14 cellular contexts compared by ENCODE assay signal in the genomic region with DNA sequence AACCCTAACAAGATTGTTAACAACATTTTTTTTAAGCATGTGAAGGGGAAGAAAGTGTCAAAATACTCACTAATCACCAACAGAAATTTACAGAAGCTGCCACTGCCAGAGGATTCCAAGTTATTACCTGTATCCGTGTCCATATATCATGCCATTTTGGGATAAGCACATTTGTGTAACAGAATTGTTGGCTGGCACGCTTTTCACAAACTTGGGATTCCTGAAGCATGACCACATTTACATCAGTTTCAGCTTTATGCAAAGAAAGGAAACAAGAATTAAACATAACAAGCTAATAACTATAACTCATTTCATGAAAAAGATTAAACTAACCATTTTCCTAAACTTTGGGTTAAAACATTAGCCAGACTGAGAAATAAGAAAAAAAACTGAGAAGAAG. TPM values are rescaled to one million over a fixed set of nuclear protein-coding genes. Genes with fewer than 3 reads are reported as not detected.
A peak's percentile ranks its signal among the peaks of the same experiment; 100 is the strongest.
DNase-seq lines count a peak whose midpoint lies in the region; TF ChIP-seq lines count a peak whose summit lies in the region.
"Had no signal": no experiment of that assay in that cellular context is flagged by ENCODE, and none has a peak within 500 bp of the region (broad histone marks: within the 10 kb centered on the region; RNA-seq: fewer than 3 reads in every experiment).

No MANE protein-coding gene starts in this region.

- DNase-seq in GM23248 (peak; percentile 78), OCI-LY7 (ENCODE audit: low spot score) (no peak), esophagus muscularis mucosa (ENCODE audit: extremely low spot score) (no peak), Calu3 (no peak), colonic mucosa (no peak), OCI-M1 (lab: John Stamatoyannopoulos, UW) (no peak)
- DNase-seq: activated T-cell treated with anti-CD3 and anti-CD28 coated beads, Interleukin-2, amount 50 U/mL, for 4 hours; stimulated activated CD8-positive, alpha-beta memory T cell treated with anti-CD3 and anti-CD28 coated beads, Interleukin-4, amount 100 ng/mL, for 48 hours had no signal

- H3K9ac ChIP-seq in GM23248 (peak overlapping the region; percentile 62), rectal smooth muscle tissue (ENCODE audit: low read length) (no peak overlapping the region), colonic mucosa (ENCODE audit: low read depth in 2 of 2, low read length in 2 of 2) (no peak overlapping the region)

- H3K27me3 ChIP-seq in GM23248 (replicated peaks; ENCODE audit: insufficient read depth) (no peaks in the 10 kb centered on the region), esophagus muscularis mucosa (no peaks in the 10 kb centered on the region), rectal smooth muscle tissue (ENCODE audit: control insufficient read depth, insufficient read depth, low read length) (no peaks in the 10 kb centered on the region), colonic mucosa (no peaks in the 10 kb centered on the region)

- POLR2A ChIA-PET in OCI-LY7 (lab: Charles Lee), result interaction anchor here (0.6 to 6.1 kb wide), 8 partner anchors 7 to 461 kb away, joined by 3 to 45 read pairs (median 4); a partner anchor contains a TSS

- H3K9me3 ChIP-seq in GM23248 (ENCODE audit: low read depth), result no peaks in the 10 kb centered on the region
- no peaks in the 10 kb centered on the region for H3K9me3 ChIP-seq in OCI-LY7 (ENCODE audit: low read length)
- no peaks in the 10 kb centered on the region for H3K9me3 ChIP-seq in esophagus muscularis mucosa
- no peaks in the 10 kb centered on the region for H3K9me3 ChIP-seq in colonic mucosa

- peak overlapping the region; percentile 73 for H3K4me2 ChIP-seq in GM23248 (ENCODE audit: unreplicated experiment)
- peak overlapping the region; percentile 46 for H3K4me2 ChIP-seq in OCI-LY7 (ENCODE audit: low read length)

- H3K27ac Mint-ChIP-seq in Calu3 (ENCODE audit: unreplicated experiment), result no peak overlapping the region
- H3K27ac Mint-ChIP-seq: progenitor cell of endocrine pancreas had no signal

- H3K4me1 Mint-ChIP-seq in Calu3 (ENCODE audit: low read depth, unreplicated experiment), result no peaks in the 10 kb centered on the region

- H3K79me2 ChIP-seq in GM23248 (ENCODE audit: insufficient read depth) (peaks cover 47% of the 10 kb centered on the region), OCI-LY7 (ENCODE audit: insufficient read depth, low read depth, low read length) (peaks cover 53% of the 10 kb centered on the region)

- no peak for TF ChIP-seq CTCF in OCI-LY7 (conservative IDR thresholded peaks at IDR 0.05; ENCODE audit: low read length)
- TF ChIP-seq CTCF in esophagus muscularis mucosa (IDR thresholded peaks at IDR 0.05), result no peak
- no peak for TF ChIP-seq CTCF in Calu3 (IDR thresholded peaks at IDR 0.05; ENCODE audit: unreplicated experiment)
- no peak for TF ChIP-seq CTCF in colonic mucosa (IDR thresholded peaks at IDR 0.05)

- in situ Hi-C loops in GM23248 (cut with MboI), result no loop called here

- intact Hi-C loops in OCI-LY7 (cut with micrococcal nuclease; ENCODE audit: unreplicated experiment), result no loop called here
- intact Hi-C loops in esophagus muscularis mucosa (cut with DNase I), result no loop called here
- intact Hi-C loops in Calu3 (cut with micrococcal nuclease; ENCODE audit: unreplicated experiment), result no loop called here
- intact Hi-C loops in colonic mucosa (cut with DNase I), result no loop called here

- TF ChIP-seq EP300 in esophagus muscularis mucosa (IDR thresholded peaks at IDR 0.05), result no peak

- H3K9me3 Mint-ChIP-seq in Calu3 (ENCODE audit: low read depth, unreplicated experiment), result no peaks in the 10 kb centered on the region
- H3K9me3 Mint-ChIP-seq: activated T-cell treated with anti-CD3 and anti-CD28 coated beads, Interleukin-2, amount 50 U/mL, for 4 hours; brain had no signal

- peaks cover 29% of the 10 kb centered on the region for H3K4me1 ChIP-seq in GM23248 (ENCODE audit: insufficient read depth)
- peaks cover 18% of the 10 kb centered on the region for H3K4me1 ChIP-seq in OCI-LY7 (ENCODE audit: insufficient read depth, low read length, poor library complexity, severe bottlenecking)
- H3K4me1 ChIP-seq in esophagus muscularis mucosa, result peaks cover 1 to 37% (median 32%) of the 10 kb centered on the region in 4 donors
- peaks cover 11% of the 10 kb centered on the region for H3K4me1 ChIP-seq in rectal smooth muscle tissue (ENCODE audit: control insufficient read depth, insufficient read depth, low read length)
- H3K4me1 ChIP-seq in colonic mucosa, result no peaks in the 10 kb centered on the region

- H3K27me3 Mint-ChIP-seq in Calu3 (ENCODE audit: unreplicated experiment), result no peaks in the 10 kb centered on the region
- H3K27me3 Mint-ChIP-seq: brain, progenitor cell of endocrine pancreas had no signal

- H3K27ac ChIP-seq in GM23248 (peak overlapping the region; percentile 67), OCI-LY7 (ENCODE audit: low read depth, low read length, poor library complexity, severe bottlenecking) (peak overlapping the region; percentile 26), esophagus muscularis mucosa (replicated peaks in 1 of 4) (peak overlapping the region; percentile 70 to 78 (median 76)), rectal smooth muscle tissue (ENCODE audit: low read depth, low read length) (peak overlapping the region; percentile 67), colonic mucosa (no peak overlapping the region)
- H3K27ac ChIP-seq: C4-2B had no signal

- H3K36me3 ChIP-seq in GM23248 (ENCODE audit: low read depth) (no peaks in the 10 kb centered on the region), OCI-LY7 (ENCODE audit: insufficient read depth, low read length) (peaks cover 77% of the 10 kb centered on the region), esophagus muscularis mucosa (peaks cover 0 to 37% (median 26%) of the 10 kb centered on the region in 4 donors), rectal smooth muscle tissue (ENCODE audit: control insufficient read depth, insufficient read depth, low read length) (peaks cover 8% of the 10 kb centered on the region), colonic mucosa (no peaks in the 10 kb centered on the region)

- CTCF ChIA-PET in OCI-LY7 (lab: Charles Lee; ENCODE audit: unreplicated experiment) (interaction anchor here (0.9 kb wide), 1 partner anchor 40 kb away, joined by 4 read pairs; no protein-coding TSS in a partner anchor), Calu3 (lab: Charles Lee) (interaction anchor here (0.9 kb wide), 2 partner anchors 15 to 40 kb away, joined by 4 read pairs; no protein-coding TSS in a partner anchor)

- 6 to 14% methylated on average over 2 of the region's 2 CpGs for WGBS in GM23248 (ENCODE audit: low coverage in 1 of 2, low lambda C conversion rate in 2 of 2, missing lambda C conversion rate in 2 of 2), 2 experiments
- 45% methylated on average over 2 of the region's 2 CpGs for WGBS in esophagus muscularis mucosa

- H3F3A ChIP-seq in GM23248 (ENCODE audit: insufficient read depth), result peaks cover 22% of the 10 kb centered on the region

- H4K20me1 ChIP-seq in GM23248 (ENCODE audit: insufficient read depth), result no peaks in the 10 kb centered on the region
- no peaks in the 10 kb centered on the region for H4K20me1 ChIP-seq in OCI-LY7 (ENCODE audit: insufficient read depth, low read length)

- H3K36me3 Mint-ChIP-seq in Calu3 (ENCODE audit: insufficient read depth, unreplicated experiment), result peaks cover 29% of the 10 kb centered on the region

- H3K4me3 ChIP-seq in GM23248, result peak overlapping the region; percentile 46
- no peak overlapping the region for H3K4me3 ChIP-seq in OCI-LY7 (ENCODE audit: low read depth, low read length, poor library complexity, severe bottlenecking)
- H3K4me3 ChIP-seq in esophagus muscularis mucosa, result peak overlapping the region in 3 of 4 donors; percentile 15 to 36 (median 23)
- H3K4me3 ChIP-seq in rectal smooth muscle tissue (ENCODE audit: low read length), result no peak overlapping the region
- no peak overlapping the region for H3K4me3 ChIP-seq in colonic mucosa

- peak overlapping the region; percentile 47; the same call in 1 of the 2 replicates for H2AFZ ChIP-seq in GM23248
- no peak overlapping the region for H2AFZ ChIP-seq in OCI-LY7 (ENCODE audit: low read length)

- H3K4me3 Mint-ChIP-seq in Calu3 (ENCODE audit: low read depth, unreplicated experiment), result no peak overlapping the region
- H3K4me3 Mint-ChIP-seq: activated T-cell treated with anti-CD3 and anti-CD28 coated beads, Interleukin-2, amount 50 U/mL, for 4 hours had no signal

- no peak for TF ChIP-seq POLR2A in esophagus muscularis mucosa (IDR thresholded peaks at IDR 0.05; ENCODE audit: low read depth)

- no TSS peak for BruUV-seq in OCI-LY7 (replicated peaks; lab: Mats Ljungman, UMichigan)
- no TSS peak for BruUV-seq in Calu3 (replicated peaks; lab: Mats Ljungman, UMichigan)

- H3K9me2 ChIP-seq in GM23248 (ENCODE audit: insufficient read depth) (no peaks in the 10 kb centered on the region), OCI-LY7 (ENCODE audit: insufficient read depth, low read length) (no peaks in the 10 kb centered on the region)

RNA-seq across cellular contexts. Expression of a gene that starts 5.9 kb away (rescaled TPM):
- total RNA-seq in GM23248 (2014; rRNA removed; shearing (Covaris generic)), result 6.4 and 7.6 TPM in 2 replicates
- polyA plus RNA-seq in GM23248 (2016; fragmentation: Nextera tagmentation; extraction: Ambion mirVana), result 5.9 and 6.6 TPM in 2 replicates
- 39.8 and 45.7 TPM in 2 replicates for total RNA-seq in OCI-LY7 (2014; rRNA removed; shearing (Covaris generic))
- total RNA-seq in OCI-LY7 (2022) (85.2 and 86.3 TPM in 2 replicates), esophagus muscularis mucosa (10 to 100 TPM in 2 of 4 donors, 1 to 10 TPM in 2; 8.3 to 11.8 (median 10.0) TPM), Calu3 (2022) (60.4 and 63.2 TPM in 2 replicates), colonic mucosa (10 to 100 TPM in 1 of 2 donors, 1 to 10 TPM in 1; 7.3 to 21.1 TPM)

RNA-seq across cellular contexts. Expression of a gene that starts 16.3 kb away (rescaled TPM):
- total RNA-seq in GM23248 (2014; rRNA removed; shearing (Covaris generic)), result 88.7 and 107 TPM in 2 replicates
- 21.6 and 22.8 TPM in 2 replicates for polyA plus RNA-seq in GM23248 (2016; fragmentation: Nextera tagmentation; extraction: Ambion mirVana)
- 8.5 and 9.6 TPM in 2 replicates for total RNA-seq in OCI-LY7 (2014; rRNA removed; shearing (Covaris generic))
- total RNA-seq in OCI-LY7 (2022) (4.7 and 6.8 TPM in 2 replicates), esophagus muscularis mucosa (10 to 100 TPM; 21.6 to 41.5 (median 35.1) TPM), Calu3 (2022) (21.3 and 25.6 TPM in 2 replicates), colonic mucosa (1 to 10 TPM; 4.8 to 7.0 TPM)

RNA-seq across cellular contexts. Expression of a gene that starts 22.7 kb away (rescaled TPM):
- total RNA-seq in GM23248 (2014; rRNA removed; shearing (Covaris generic)), result not detected in 2 replicates
- polyA plus RNA-seq in GM23248 (2016; fragmentation: Nextera tagmentation; extraction: Ambion mirVana), result not detected in 2 replicates
- 0.05 and 0.47 TPM in 2 replicates for total RNA-seq in OCI-LY7 (2014; rRNA removed; shearing (Covaris generic))
- total RNA-seq in OCI-LY7 (2022) (0.19 and 0.79 TPM in 2 replicates), esophagus muscularis mucosa (1 to 10 TPM in 1 of 4 donors, under 1 TPM in 3; 0.06 to 1.1 (median 0.83) TPM), Calu3 (2022) (0.31 and 1.5 TPM in 2 replicates), colonic mucosa (100 to 1,000 TPM; 261 to 273 TPM)
- total RNA-seq: Daoy, glomerular endothelial cell had no signal

RNA-seq across cellular contexts. Expression of a gene that starts 38.5 kb away (rescaled TPM):
- 95.1 and 103 TPM in 2 replicates for total RNA-seq in GM23248 (2014; rRNA removed; shearing (Covaris generic))
- 67.4 and 70.7 TPM in 2 replicates for polyA plus RNA-seq in GM23248 (2016; fragmentation: Nextera tagmentation; extraction: Ambion mirVana)
- total RNA-seq in OCI-LY7 (2014; rRNA removed; shearing (Covaris generic)), result 72.3 and 73.6 TPM in 2 replicates
- total RNA-seq in OCI-LY7 (2022) (118 and 128 TPM in 2 replicates), esophagus muscularis mucosa (100 to 1,000 TPM; 111 to 168 (median 157) TPM), Calu3 (2022) (213 and 243 TPM in 2 replicates), colonic mucosa (100 to 1,000 TPM; 161 to 181 TPM)

RNA-seq across cellular contexts. Expression of a gene that starts 55.6 kb away (rescaled TPM):
- total RNA-seq in GM23248 (2014; rRNA removed; shearing (Covaris generic)), result 257 and 296 TPM in 2 replicates
- polyA plus RNA-seq in GM23248 (2016; fragmentation: Nextera tagmentation; extraction: Ambion mirVana), result 161 and 166 TPM in 2 replicates
- total RNA-seq in OCI-LY7 (2014; rRNA removed; shearing (Covaris generic)), result 1.1 and 2.2 TPM in 2 replicates
- 2.3 and 4.4 TPM in 2 replicates for total RNA-seq in OCI-LY7 (2022)
- total RNA-seq in esophagus muscularis mucosa, result 100 to 1,000 TPM; 203 to 338 (median 250) TPM
- total RNA-seq in Calu3 (2022), result 12.4 and 16.6 TPM in 2 replicates
- total RNA-seq in colonic mucosa, result 100 to 1,000 TPM; 107 to 123 TPM

Comparison
In these comparisons a context has a peak if more than half of its experiments do, and no peak if none do; other contexts are left out.
1. H3K4me3 ChIP-seq: peak in GM23248 (single experiment) and esophagus muscularis mucosa (3 of 4); none in OCI-LY7 (single experiment), rectal smooth muscle tissue (single experiment) and colonic mucosa (single experiment).
2. RNA of a gene that starts 22.7 kb away (total RNA-seq): 261 to 273 TPM in colonic mucosa; 0.06 to 1.1 TPM in esophagus muscularis mucosa, 0.05 to 0.79 TPM in OCI-LY7, 0.31 to 1.5 TPM in Calu3 and not detected in GM23248; every median in the first group is over 100 times any median in the second.